20 cellular contexts compared by ENCODE assay signal in genomic region chr4:121077496-121077895, GRCh38. TPM values are rescaled to one million over a fixed set of nuclear protein-coding genes. Genes with fewer than 3 reads are reported as not detected.
"Had no signal": no experiment of that assay in that cellular context is flagged by ENCODE, and none has a peak within 500 bp of the region (broad histone marks: within the 10 kb centered on the region; RNA-seq: fewer than 3 reads in every experiment).

No MANE protein-coding gene starts in this region.

- H3K36me3 ChIP-seq: ovary, thoracic aorta had no signal

- H3K9me3 ChIP-seq: body of pancreas, ovary, psoas muscle, thoracic aorta had no signal

- H3K27ac ChIP-seq: body of pancreas, ovary, psoas muscle, thoracic aorta, VCaP had no signal

- H3K4me1 ChIP-seq: psoas muscle had no signal

- ATAC-seq: activated CD8-positive, alpha-beta T cell treated with anti-CD3 and anti-CD28 coated beads for 36 hours; body of pancreas; esophagus mucosa; left colon; naive thymus-derived CD8-positive, alpha-beta T cell; psoas muscle; right cardiac atrium; T-cell had no signal

- DNase-seq: activated CD4-positive, alpha-beta T cell treated with anti-CD3 and anti-CD28 coated beads, Interleukin-2, amount 10 ng/mL, durations not matched to agents 7 days and 5 days; activated CD4-positive, CD25-positive, alpha-beta regulatory T cell treated with anti-CD3 and anti-CD28 coated beads, Interleukin-2, amount 50 U/mL, for 72 hours; activated CD8-positive, alpha-beta T cell treated with anti-CD3 and anti-CD28 coated beads for 36 hours; activated gamma-delta T cell; anterior cingulate cortex; body of pancreas; caudate nucleus; dermis blood vessel endothelial cell; effector CD8-positive, alpha-beta T cell; left colon; naive thymus-derived CD8-positive, alpha-beta T cell; ovary; psoas muscle; right cardiac atrium; stimulated activated CD4-positive, alpha-beta T cell treated with anti-CD3 and anti-CD28 coated beads, Interleukin-4, amount 100 ng/mL, for 24 hours; stimulated activated naive CD4-positive, alpha-beta T cell treated with Interleukin-2 at 50 U/mL for 16 hours; T-cell had no signal

- H3K4me3 ChIP-seq: body of pancreas, ovary, psoas muscle, thoracic aorta had no signal

RNA-seq across cellular contexts. Expression of gene NDNF, which starts 5.2 kb away (rescaled TPM):
- total RNA-seq: naive thymus-derived CD8-positive, alpha-beta T cell had no signal
